In genomic region chr5:176743136-176743827, GRCh38 we compare ENCODE assay signal across 12 cellular contexts.
DNase-seq lines count a peak whose midpoint lies in the region; ATAC-seq and TF ChIP-seq lines count a peak whose summit lies in the region.
"Had no signal": no experiment of that assay in that cellular context is flagged by ENCODE, and none has a peak within 500 bp of the region (broad histone marks: within the 10 kb centered on the region; RNA-seq: fewer than 3 reads in every experiment).

No MANE protein-coding gene starts in this region.

- H3K79me1 ChIP-seq in trophoblast cell (ENCODE audit: low read length), result no peaks in the 10 kb centered on the region

- H3K4me3 ChIP-seq in heart right ventricle, result peak overlapping the region in 6 of 10 donors; percentile 21 to 37 (median 26)
- H3K4me3 ChIP-seq in trophoblast cell (ENCODE audit: low read depth, low read length), result no peak overlapping the region

- no peaks in the 10 kb centered on the region for H3K79me2 ChIP-seq in trophoblast cell (ENCODE audit: control insufficient read depth, insufficient read depth, low read length, poor library complexity)

- no peaks in the 10 kb centered on the region for H3K36me3 ChIP-seq in heart right ventricle
- no peaks in the 10 kb centered on the region for H3K36me3 ChIP-seq in trophoblast cell (ENCODE audit: control insufficient read depth in 1 of 2, insufficient read depth in 2 of 2, low read length in 2 of 2)

- H3K27me3 ChIP-seq in heart right ventricle, result peaks cover 0 to 99% (median 98%) of the 10 kb centered on the region in 7 donors
- peaks cover 15% of the 10 kb centered on the region for H3K27me3 ChIP-seq in trophoblast cell (ENCODE audit: insufficient read depth, low read length)

- no peak overlapping the region for H3K14ac ChIP-seq in trophoblast cell (ENCODE audit: low read length)

- H4K12ac ChIP-seq in trophoblast cell (ENCODE audit: low read depth, low read length), result no peak overlapping the region

- peak overlapping the region; percentile 30 for H3K4me2 ChIP-seq in trophoblast cell (ENCODE audit: low read length)

- H2AFZ ChIP-seq in trophoblast cell (ENCODE audit: insufficient read depth, low read length, poor library complexity), result peak overlapping the region; percentile 54

- WGBS in heart right ventricle, 2 donors, result 1 to 2% methylated on average over 48 to 52 of the region's 52 CpGs
- WGBS in trophoblast cell (ENCODE audit: extremely low coverage, insufficient coverage, insufficient read length), result no CpG with 5 or more reads among the region's 52 CpGs

- no peak overlapping the region for H4K8ac ChIP-seq in trophoblast cell (ENCODE audit: low read depth, low read length)

- no peak overlapping the region for H2AK5ac ChIP-seq in trophoblast cell (ENCODE audit: low read length)

- H3K9ac ChIP-seq in trophoblast cell (ENCODE audit: low read length), result no peak overlapping the region

- peak; percentile 13 for DNase-seq in GM13977 (ENCODE audit: low spot score)
- DNase-seq in NCI-H69 (lab: John Stamatoyannopoulos, UW), result peak; percentile 84
- no peak for DNase-seq in heart right ventricle
- no peak for DNase-seq in trophoblast cell
- no peak for DNase-seq in A172 (ENCODE audit: low spot score)
- DNase-seq in NCI-H226, result no peak
- DNase-seq in OCI-M1 (lab: John Stamatoyannopoulos, UW), result no peak
- DNase-seq: effector CD8-positive, alpha-beta T cell; NCI-H1105 treated with DMSO at 0.1 percent for 48 hours; stimulated activated CD4-positive, alpha-beta T cell treated with anti-CD3 and anti-CD28 coated beads, Interleukin-4, amount 100 ng/mL, for 24 hours; SW 1271 had no signal

- in situ Hi-C loops in GM13977 (cut with MboI; ENCODE audit: low pct_unique_long_range_greater_than_20kb, low sequenced_read_pairs, unreplicated experiment), result no loop called here

- H3K4me1 ChIP-seq in heart right ventricle (peaks cover 0 to 19% (median 12%) of the 10 kb centered on the region in 9 donors), trophoblast cell (ENCODE audit: control insufficient read depth in 1 of 2, insufficient read depth in 2 of 2, low read length in 2 of 2) (peaks cover 2 to 3% of the 10 kb centered on the region in 2 experiments)

- intact Hi-C loops in heart right ventricle (cut with DNase I), result no loop called here

- H3K9me3 ChIP-seq in heart right ventricle, result no peaks in the 10 kb centered on the region
- peaks cover 9% of the 10 kb centered on the region for H3K9me3 ChIP-seq in trophoblast cell (ENCODE audit: insufficient read depth, low read depth, low read length)

- H3K23ac ChIP-seq in trophoblast cell (ENCODE audit: low read length), result no peak overlapping the region

- H3K27ac ChIP-seq in heart right ventricle (no peak overlapping the region), trophoblast cell (ENCODE audit: low read depth, low read length) (no peak overlapping the region)

- TF ChIP-seq CTCF in GM13977 (IDR thresholded peaks at IDR 0.05; ENCODE audit: extremely low read depth, insufficient read depth, missing control alignments) (no peak), heart right ventricle (IDR thresholded peaks at IDR 0.05) (no peak)

- no peak overlapping the region for H3K18ac ChIP-seq in trophoblast cell (ENCODE audit: low read length)

- ATAC-seq in heart right ventricle (peak in 1 of 8 donors; percentile 16), GM18861 (IDR thresholded peaks at IDR 0.05; ENCODE audit: unreplicated experiment) (no peak)

- no peak overlapping the region for H2BK12ac ChIP-seq in trophoblast cell (ENCODE audit: low read length)

- no peak overlapping the region for H2BK120ac ChIP-seq in trophoblast cell (ENCODE audit: insufficient read depth, low read length, poor library complexity)

- no peak overlapping the region for H3K4ac ChIP-seq in trophoblast cell (ENCODE audit: low read depth, low read length)

- H4K91ac ChIP-seq in trophoblast cell (ENCODE audit: low read depth, low read length), result no peak overlapping the region

- no peak overlapping the region for H2BK5ac ChIP-seq in trophoblast cell (ENCODE audit: low read depth, low read length, poor library complexity)

Comparison
In these comparisons a context has a peak if more than half of its experiments do, and no peak if none do; other contexts are left out.
1. DNase-seq: peak in GM13977 (single experiment) and NCI-H69 (single experiment); none in heart right ventricle (0 of 2), trophoblast cell (0 of 2), A172 (single experiment), NCI-H226 (single experiment) and OCI-M1 (single experiment).